Comparison of ENCODE assay signal across 12 cellular contexts in genomic region chr7:159038066-159038465, GRCh38.
DNase-seq lines count a peak whose midpoint lies in the region; ATAC-seq and TF ChIP-seq lines count a peak whose summit lies in the region.
"Had no signal": no experiment of that assay in that cellular context is flagged by ENCODE, and none has a peak within 500 bp of the region (broad histone marks: within the 10 kb centered on the region; RNA-seq: fewer than 3 reads in every experiment).

No MANE protein-coding gene starts in this region.

- H3K27me3 Mint-ChIP-seq in central memory CD8-positive, alpha-beta T cell = no peaks in the 10 kb centered on the region
- no peaks in the 10 kb centered on the region for H3K27me3 Mint-ChIP-seq in mesothelial cell of epicardium (ENCODE audit: low read depth)

- TF ChIP-seq CTCF in DND-41 (IDR thresholded peaks at IDR 0.05; ENCODE audit: borderline replicate concordance, extremely low read depth, low read length, poor library complexity, severe bottlenecking) (no peak), osteoblast (IDR thresholded peaks at IDR 0.05; ENCODE audit: extremely low read depth, low read depth, low read length) (no peak), mesothelial cell of epicardium (IDR thresholded peaks at IDR 0.05; ENCODE audit: unreplicated experiment) (no peak)

- DNase-seq in DND-41 (no peak), osteoblast (ENCODE audit: insufficient read length, low spot score, missing footprints) (peak; percentile 78), mesothelial cell of epicardium (ENCODE audit: low spot score in 2 of 2, unreplicated experiment in 2 of 2) (no peak), HEK293T (ENCODE audit: extremely low spot score) (no peak)
- peak; percentile 1 to 5 for DNase-seq in central memory CD8-positive, alpha-beta T cell (ENCODE audit: low spot score in 2 of 2)
- DNase-seq: C1 segment of cervical spinal cord, Kasumi-1, NCI-H1930 had no signal

- H2AFZ ChIP-seq in DND-41 (ENCODE audit: low read depth, low read length) (no peak overlapping the region), osteoblast (ENCODE audit: low read length) (no peak overlapping the region)

- H3K36me3 Mint-ChIP-seq in central memory CD8-positive, alpha-beta T cell (ENCODE audit: insufficient read depth) = no peaks in the 10 kb centered on the region
- H3K36me3 Mint-ChIP-seq in mesothelial cell of epicardium = no peaks in the 10 kb centered on the region

- no peak overlapping the region for H3K4me3 ChIP-seq in BLaER1 treated with 17β-estradiol and CSF1 and Interleukin-3, amounts not matched to agents 10 nM and 100 nM
- H3K4me3 ChIP-seq in DND-41 (ENCODE audit: low read depth in 1 of 2, low read length in 2 of 2) = no peak overlapping the region
- H3K4me3 ChIP-seq in osteoblast (ENCODE audit: insufficient read depth, low read length) = no peak overlapping the region

- H3K4me3 Mint-ChIP-seq in central memory CD8-positive, alpha-beta T cell = no peak overlapping the region
- H3K4me3 Mint-ChIP-seq in mesothelial cell of epicardium = no peak overlapping the region

- POLR2A ChIA-PET in HEK293T (lab: Yijun Ruan, JAX) = no interaction called here

- H3K4me1 Mint-ChIP-seq in central memory CD8-positive, alpha-beta T cell = no peaks in the 10 kb centered on the region
- H3K4me1 Mint-ChIP-seq in mesothelial cell of epicardium = peaks cover 23% of the 10 kb centered on the region

- no peak overlapping the region for H3K9ac ChIP-seq in BLaER1 treated with 17β-estradiol and CSF1 and Interleukin-3, amounts not matched to agents 10 nM and 100 nM
- H3K9ac ChIP-seq in DND-41 (ENCODE audit: low read depth, low read length) = no peak overlapping the region

- H3K27ac Mint-ChIP-seq in central memory CD8-positive, alpha-beta T cell (ENCODE audit: low read depth) = peak overlapping the region; percentile 44
- H3K27ac Mint-ChIP-seq in mesothelial cell of epicardium = no peak overlapping the region

- peaks cover 0 to 8% (median under 1%) of the 10 kb centered on the region in 11 experiments; a peak in 6 of 22 replicates for H3K9me3 ChIP-seq in BLaER1 treated with 17β-estradiol and CSF1 and Interleukin-3, amounts not matched to agents 10 nM and 100 nM (replicated peaks in 1 of 11)
- H3K9me3 ChIP-seq in DND-41 (ENCODE audit: insufficient read depth, low read length, severe bottlenecking) = no peaks in the 10 kb centered on the region
- H3K9me3 ChIP-seq in osteoblast (ENCODE audit: low read depth, low read length) = no peaks in the 10 kb centered on the region

- no peaks in the 10 kb centered on the region for H3K36me3 ChIP-seq in BLaER1 treated with 17β-estradiol and CSF1 and Interleukin-3, amounts not matched to agents 10 nM and 100 nM
- H3K36me3 ChIP-seq in DND-41 (ENCODE audit: insufficient read depth, low read length) = peaks cover 93% of the 10 kb centered on the region
- no peaks in the 10 kb centered on the region for H3K36me3 ChIP-seq in osteoblast (ENCODE audit: insufficient read depth, low read length)

- H3K27me3 ChIP-seq in BLaER1 treated with 17β-estradiol and CSF1 and Interleukin-3, amounts not matched to agents 10 nM and 100 nM = peaks cover 0 to 24% (median 0%) of the 10 kb centered on the region in 11 experiments; a peak in 8 of 22 replicates
- H3K27me3 ChIP-seq in DND-41 (ENCODE audit: insufficient read depth, low read length, poor library complexity) (no peaks in the 10 kb centered on the region), osteoblast (ENCODE audit: insufficient read depth, low read length) (no peaks in the 10 kb centered on the region)

- no peaks in the 10 kb centered on the region for H3K79me2 ChIP-seq in DND-41 (ENCODE audit: insufficient read depth, low read length)
- no peaks in the 10 kb centered on the region for H3K79me2 ChIP-seq in osteoblast (ENCODE audit: insufficient read depth, low read length)

- no peaks in the 10 kb centered on the region; a peak in 1 of 22 replicates for H4K20me1 ChIP-seq in BLaER1 treated with 17β-estradiol and CSF1 and Interleukin-3, amounts not matched to agents 10 nM and 100 nM
- H4K20me1 ChIP-seq in DND-41 (ENCODE audit: insufficient read depth, low read length) (no peaks in the 10 kb centered on the region), osteoblast (ENCODE audit: insufficient read depth, low read length) (no peaks in the 10 kb centered on the region)

- H3K4me1 ChIP-seq in BLaER1 treated with 17β-estradiol and CSF1 and Interleukin-3, amounts not matched to agents 10 nM and 100 nM = peaks cover 0 to 89% (median 84%) of the 10 kb centered on the region in 10 experiments; a peak in 19 of 20 replicates
- H3K4me1 ChIP-seq in DND-41 (ENCODE audit: insufficient read depth, low read length) (peaks cover 6% of the 10 kb centered on the region), osteoblast (ENCODE audit: insufficient read depth, low read length) (no peaks in the 10 kb centered on the region)

- H3K27ac ChIP-seq in BLaER1 treated with 17β-estradiol and CSF1 and Interleukin-3, amounts not matched to agents 10 nM and 100 nM = no peak overlapping the region
- H3K27ac ChIP-seq in DND-41 (ENCODE audit: low read length) = peak overlapping the region; percentile 67
- no peak overlapping the region for H3K27ac ChIP-seq in osteoblast (ENCODE audit: low read depth, low read length)

- H3K9me3 Mint-ChIP-seq in central memory CD8-positive, alpha-beta T cell = no peaks in the 10 kb centered on the region
- H3K9me3 Mint-ChIP-seq in mesothelial cell of epicardium = peaks cover 4% of the 10 kb centered on the region

- ATAC-seq in DND-41 (ENCODE audit: insufficient read depth, low read depth) (no peak), HG03097 (IDR thresholded peaks at IDR 0.05; ENCODE audit: low FRiP score, unreplicated experiment) (no peak)
- ATAC-seq in central memory CD8-positive, alpha-beta T cell (replicated peaks; ENCODE audit: extremely low read depth, poor library complexity, severe bottlenecking) = no peak
- ATAC-seq: Panc1, SK-N-SH treated with all-trans-retinoic acid at 6 μM for 48 hours had no signal

- peak overlapping the region in 8 of 11 experiments; percentile 3 to 79 (median 64); a peak in 12 of 22 replicates for H3K4me2 ChIP-seq in BLaER1 treated with 17β-estradiol and CSF1 and Interleukin-3, amounts not matched to agents 10 nM and 100 nM
- H3K4me2 ChIP-seq in DND-41 (ENCODE audit: insufficient read depth, low read length) (no peak overlapping the region), osteoblast (ENCODE audit: insufficient read depth, low read length) (no peak overlapping the region)

- CTCF ChIA-PET in HEK293T (lab: Yijun Ruan, JAX) = no interaction called here

TF ChIP-seq in HEK293T, 16 proteins besides CTCF, POLR2A, EP300 and RAD21:
- TF ChIP-seq FOXA1 (IDR thresholded peaks at IDR 0.05) (no peak), FOXM1 (IDR thresholded peaks at IDR 0.05; ENCODE audit: borderline replicate concordance) (no peak), PKNOX1 (IDR thresholded peaks at IDR 0.05) (no peak), ELF4 (IDR thresholded peaks at IDR 0.05) (no peak), HDGF (IDR thresholded peaks at IDR 0.05; ENCODE audit: borderline replicate concordance) (no peak), SP1 (IDR thresholded peaks at IDR 0.05) (no peak), NFRKB (IDR thresholded peaks at IDR 0.05) (no peak), LEF1 (IDR thresholded peaks at IDR 0.05; ENCODE audit: borderline replicate concordance) (no peak), SUZ12 (IDR thresholded peaks at IDR 0.05) (no peak), CTBP1 (IDR thresholded peaks at IDR 0.05; ENCODE audit: borderline replicate concordance) (no peak), FOXK2 (IDR thresholded peaks at IDR 0.05) (no peak), ARNT (IDR thresholded peaks at IDR 0.05) (no peak), TARDBP (IDR thresholded peaks at IDR 0.05) (no peak), ZNF384 (IDR thresholded peaks at IDR 0.05) (no peak), BHLHE40 (IDR thresholded peaks at IDR 0.05; ENCODE audit: borderline replicate concordance) (no peak), L3MBTL2 (conservative IDR thresholded peaks at IDR 0.05) (no peak)
TF ChIP-seq in HEK293T: peak in this region for 0.

Comparison
In these comparisons a context has a peak if more than half of its experiments do, and no peak if none do; other contexts are left out.
1. H3K4me2 ChIP-seq: peak in BLaER1 treated with 17β-estradiol and CSF1 and Interleukin-3, amounts not matched to agents 10 nM and 100 nM (8 of 11); none in DND-41 (single experiment) and osteoblast (single experiment).
2. DNase-seq: peak in central memory CD8-positive, alpha-beta T cell (2 of 2) and osteoblast (single experiment); none in DND-41 (single experiment), mesothelial cell of epicardium (0 of 2) and HEK293T (single experiment).